Comparison of ENCODE assay signal across 1 cellular context in the genomic region with DNA sequence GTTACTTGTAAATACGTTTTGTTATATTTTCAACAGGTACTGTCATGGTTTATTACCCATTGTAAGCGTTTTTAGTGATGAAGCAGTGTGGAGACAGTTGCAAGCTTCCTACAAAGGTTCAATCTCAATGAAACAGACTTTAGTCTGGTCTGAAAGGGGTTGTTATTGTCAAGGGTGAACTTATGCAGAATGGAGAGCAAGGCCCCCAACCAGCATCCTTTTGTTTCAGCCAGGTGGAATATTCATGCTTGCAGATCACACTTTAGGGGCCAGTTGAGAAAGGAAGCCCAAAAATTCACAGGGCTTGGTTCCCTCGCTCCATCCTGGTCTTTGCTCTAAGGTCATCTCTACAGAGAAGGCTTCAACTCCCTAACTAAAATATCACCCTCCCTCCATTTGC.
TF ChIP-seq lines count a peak whose summit lies in the region.

No MANE protein-coding gene starts in this region.

TF ChIP-seq in WTC11, 78 proteins besides CTCF, POLR2A, EP300 and RAD21 (continued from another document):
- TF ChIP-seq, protein P1, sequence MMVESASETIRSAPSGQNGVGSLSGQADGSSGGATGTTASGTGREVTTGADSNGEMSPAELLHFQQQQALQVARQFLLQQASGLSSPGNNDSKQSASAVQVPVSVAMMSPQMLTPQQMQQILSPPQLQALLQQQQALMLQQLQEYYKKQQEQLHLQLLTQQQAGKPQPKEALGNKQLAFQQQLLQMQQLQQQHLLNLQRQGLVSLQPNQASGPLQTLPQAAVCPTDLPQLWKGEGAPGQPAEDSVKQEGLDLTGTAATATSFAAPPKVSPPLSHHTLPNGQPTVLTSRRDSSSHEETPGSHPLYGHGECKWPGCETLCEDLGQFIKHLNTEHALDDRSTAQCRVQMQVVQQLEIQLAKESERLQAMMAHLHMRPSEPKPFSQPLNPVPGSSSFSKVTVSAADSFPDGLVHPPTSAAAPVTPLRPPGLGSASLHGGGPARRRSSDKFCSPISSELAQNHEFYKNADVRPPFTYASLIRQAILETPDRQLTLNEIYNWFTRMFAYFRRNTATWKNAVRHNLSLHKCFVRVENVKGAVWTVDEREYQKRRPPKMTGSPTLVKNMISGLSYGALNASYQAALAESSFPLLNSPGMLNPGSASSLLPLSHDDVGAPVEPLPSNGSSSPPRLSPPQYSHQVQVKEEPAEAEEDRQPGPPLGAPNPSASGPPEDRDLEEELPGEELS (CRISPR knock-in tag; IDR thresholded peaks at IDR 0.05) = peak; percentile 81; the same call in 1 of the 2 replicates
- TF ChIP-seq ETV6 (CRISPR knock-in tag; IDR thresholded peaks at IDR 0.05) (0 out of 2 replicates have a peak, but pooled peaks have one; percentile 32), FOXK1 (CRISPR knock-in tag; IDR thresholded peaks at IDR 0.05) (peak; percentile 72; the same call in 1 of the 2 replicates)
